ENCODE assay signal across 1 cellular context in the genomic region with DNA sequence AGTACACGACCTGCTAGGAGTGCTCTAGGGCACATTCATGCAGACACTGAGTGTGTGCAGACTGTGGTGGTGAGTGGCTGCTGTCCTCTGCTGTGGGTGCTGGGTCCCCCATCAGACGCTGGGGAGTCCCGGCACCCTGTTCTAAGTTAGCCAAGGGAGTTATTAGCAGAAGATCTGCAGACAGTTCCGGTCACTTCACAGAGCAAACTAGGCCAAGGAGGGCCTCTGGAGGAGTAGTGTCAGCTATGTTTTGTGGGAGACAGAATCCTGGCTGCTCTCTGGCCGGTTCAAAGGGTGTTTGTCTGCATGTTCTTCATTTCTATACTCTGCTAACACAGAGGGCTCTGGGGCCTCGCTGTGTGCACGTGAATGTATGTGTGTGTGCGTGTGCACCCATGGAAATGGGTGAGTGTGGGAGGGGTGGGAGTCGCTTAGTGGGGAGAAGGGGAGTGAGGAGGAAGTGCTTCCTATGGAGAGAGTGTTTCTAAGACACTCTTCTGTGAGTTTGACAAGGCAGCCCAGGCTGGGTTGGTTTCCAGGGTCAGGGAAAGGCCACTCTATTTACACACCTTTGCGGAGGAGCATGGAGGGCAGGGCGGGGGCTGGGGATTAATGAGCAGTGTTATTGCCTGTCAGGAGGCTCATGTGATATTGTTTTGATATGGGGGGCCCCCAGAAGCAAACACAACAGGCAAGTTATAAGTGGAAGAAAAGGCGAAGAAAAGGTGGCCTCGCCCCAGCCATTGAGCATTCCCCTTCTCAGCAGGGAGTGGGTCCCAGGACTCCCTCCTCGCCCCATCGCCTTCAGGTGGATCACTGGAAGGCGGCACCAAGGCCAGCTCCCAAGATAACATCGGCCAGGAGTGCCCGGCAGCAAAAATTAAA.
TF ChIP-seq lines count a peak whose summit lies in the region.

No MANE protein-coding gene starts in this region.

TF ChIP-seq in HEK293, 187 proteins besides CTCF, POLR2A, EP300 and RAD21 (continued from another document):
- TF ChIP-seq, protein P1, sequence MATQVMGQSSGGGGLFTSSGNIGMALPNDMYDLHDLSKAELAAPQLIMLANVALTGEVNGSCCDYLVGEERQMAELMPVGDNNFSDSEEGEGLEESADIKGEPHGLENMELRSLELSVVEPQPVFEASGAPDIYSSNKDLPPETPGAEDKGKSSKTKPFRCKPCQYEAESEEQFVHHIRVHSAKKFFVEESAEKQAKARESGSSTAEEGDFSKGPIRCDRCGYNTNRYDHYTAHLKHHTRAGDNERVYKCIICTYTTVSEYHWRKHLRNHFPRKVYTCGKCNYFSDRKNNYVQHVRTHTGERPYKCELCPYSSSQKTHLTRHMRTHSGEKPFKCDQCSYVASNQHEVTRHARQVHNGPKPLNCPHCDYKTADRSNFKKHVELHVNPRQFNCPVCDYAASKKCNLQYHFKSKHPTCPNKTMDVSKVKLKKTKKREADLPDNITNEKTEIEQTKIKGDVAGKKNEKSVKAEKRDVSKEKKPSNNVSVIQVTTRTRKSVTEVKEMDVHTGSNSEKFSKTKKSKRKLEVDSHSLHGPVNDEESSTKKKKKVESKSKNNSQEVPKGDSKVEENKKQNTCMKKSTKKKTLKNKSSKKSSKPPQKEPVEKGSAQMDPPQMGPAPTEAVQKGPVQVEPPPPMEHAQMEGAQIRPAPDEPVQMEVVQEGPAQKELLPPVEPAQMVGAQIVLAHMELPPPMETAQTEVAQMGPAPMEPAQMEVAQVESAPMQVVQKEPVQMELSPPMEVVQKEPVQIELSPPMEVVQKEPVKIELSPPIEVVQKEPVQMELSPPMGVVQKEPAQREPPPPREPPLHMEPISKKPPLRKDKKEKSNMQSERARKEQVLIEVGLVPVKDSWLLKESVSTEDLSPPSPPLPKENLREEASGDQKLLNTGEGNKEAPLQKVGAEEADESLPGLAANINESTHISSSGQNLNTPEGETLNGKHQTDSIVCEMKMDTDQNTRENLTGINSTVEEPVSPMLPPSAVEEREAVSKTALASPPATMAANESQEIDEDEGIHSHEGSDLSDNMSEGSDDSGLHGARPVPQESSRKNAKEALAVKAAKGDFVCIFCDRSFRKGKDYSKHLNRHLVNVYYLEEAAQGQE (tag by site-specific recombination; IDR thresholded peaks at IDR 0.05) = peak; percentile 66; the same call in 1 of the 2 replicates
- TF ChIP-seq, protein P2, sequence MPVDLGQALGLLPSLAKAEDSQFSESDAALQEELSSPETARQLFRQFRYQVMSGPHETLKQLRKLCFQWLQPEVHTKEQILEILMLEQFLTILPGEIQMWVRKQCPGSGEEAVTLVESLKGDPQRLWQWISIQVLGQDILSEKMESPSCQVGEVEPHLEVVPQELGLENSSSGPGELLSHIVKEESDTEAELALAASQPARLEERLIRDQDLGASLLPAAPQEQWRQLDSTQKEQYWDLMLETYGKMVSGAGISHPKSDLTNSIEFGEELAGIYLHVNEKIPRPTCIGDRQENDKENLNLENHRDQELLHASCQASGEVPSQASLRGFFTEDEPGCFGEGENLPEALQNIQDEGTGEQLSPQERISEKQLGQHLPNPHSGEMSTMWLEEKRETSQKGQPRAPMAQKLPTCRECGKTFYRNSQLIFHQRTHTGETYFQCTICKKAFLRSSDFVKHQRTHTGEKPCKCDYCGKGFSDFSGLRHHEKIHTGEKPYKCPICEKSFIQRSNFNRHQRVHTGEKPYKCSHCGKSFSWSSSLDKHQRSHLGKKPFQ (tag by site-specific recombination; IDR thresholded peaks at IDR 0.05) = no peak
